In the genomic region with DNA sequence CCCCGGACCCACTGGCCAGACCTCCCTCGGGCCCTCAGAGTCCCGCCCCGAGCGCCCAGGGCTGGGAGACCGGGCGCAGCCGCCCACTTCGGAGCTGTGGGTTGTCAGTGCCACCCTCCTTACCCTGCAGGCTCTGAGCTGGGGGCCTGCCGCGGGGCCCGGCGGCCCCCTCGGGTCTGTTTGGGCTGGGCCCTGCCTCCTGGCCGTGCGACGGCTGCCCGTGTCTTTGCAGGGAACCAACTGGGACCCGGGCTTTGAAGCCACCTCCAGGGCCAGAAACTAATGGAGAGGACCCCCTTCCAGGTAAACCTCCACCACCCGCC, we compare ENCODE assay signal across 9 cellular contexts. TPM values are rescaled to one million over a fixed set of nuclear protein-coding genes. Genes with fewer than 3 reads are reported as not detected.
A peak's percentile ranks its signal among the peaks of the same experiment; 100 is the strongest.
DNase-seq lines count a peak whose midpoint lies in the region; ATAC-seq, FAIRE-seq and TF ChIP-seq lines count a peak whose summit lies in the region.
"Had no signal": no experiment of that assay in that cellular context is flagged by ENCODE, and none has a peak within 500 bp of the region (broad histone marks: within the 10 kb centered on the region; RNA-seq: fewer than 3 reads in every experiment).

No MANE protein-coding gene starts in this region.

- intact Hi-C loops in stomach (cut with DNase I; ENCODE audit: low total_unique reads): no loop called here
- intact Hi-C loops in adrenal gland (cut with DNase I): no loop called here

- TF ChIP-seq CTCF in SU-DHL-6 (IDR thresholded peaks at IDR 0.05; ENCODE audit: insufficient read depth, low read length, poor library complexity, severe bottlenecking) (no peak), hepatocyte (IDR thresholded peaks at IDR 0.05; ENCODE audit: poor library complexity) (no peak), stomach (IDR thresholded peaks at IDR 0.05) (no peak), D721Med (IDR thresholded peaks at IDR 0.05; ENCODE audit: insufficient read depth, missing control alignments) (no peak), adrenal gland (IDR thresholded peaks at IDR 0.05) (no peak)

- H3K27me3 ChIP-seq in SU-DHL-6 (ENCODE audit: low read length) (no peaks in the 10 kb centered on the region), hepatocyte (no peaks in the 10 kb centered on the region), stomach (no peaks in the 10 kb centered on the region), adrenal gland (no peaks in the 10 kb centered on the region)

- no peak for ATAC-seq in GM19324 (IDR thresholded peaks at IDR 0.05; ENCODE audit: low FRiP score, unreplicated experiment)

- no peaks in the 10 kb centered on the region for H3K9me2 ChIP-seq in SU-DHL-6 (replicated peaks; ENCODE audit: insufficient read depth, low read length)
- H3K9me2 ChIP-seq in hepatocyte (replicated peaks; ENCODE audit: insufficient read depth): no peaks in the 10 kb centered on the region

- H3K4me3 Mint-ChIP-seq in T-helper 2 cell treated with Interferon-gamma antibody and Interleukin-4, amounts not matched to agents 5 μg/mL and 100 μg/mL, for 36 hours: peak overlapping the region; percentile 67

- H3K4me2 ChIP-seq in SU-DHL-6 (ENCODE audit: low read depth, low read length, poor library complexity, severe bottlenecking) (peak overlapping the region; percentile 65), hepatocyte (peak overlapping the region; percentile 92)

- H3K4me1 Mint-ChIP-seq in T-helper 2 cell treated with Interferon-gamma antibody and Interleukin-4, amounts not matched to agents 5 μg/mL and 100 μg/mL, for 36 hours (ENCODE audit: low read depth): peaks cover 4% of the 10 kb centered on the region

- peak overlapping the region; percentile 76 for H3K9ac ChIP-seq in SU-DHL-6 (ENCODE audit: low read length)

- H3F3A ChIP-seq in SU-DHL-6 (ENCODE audit: insufficient read depth): peaks cover 26% of the 10 kb centered on the region

- H3K27me3 Mint-ChIP-seq in T-helper 2 cell treated with Interferon-gamma antibody and Interleukin-4, amounts not matched to agents 5 μg/mL and 100 μg/mL, for 36 hours (ENCODE audit: low read depth): no peaks in the 10 kb centered on the region

- no peaks in the 10 kb centered on the region for H4K20me1 ChIP-seq in SU-DHL-6 (ENCODE audit: low read depth, low read length)
- no peaks in the 10 kb centered on the region for H4K20me1 ChIP-seq in hepatocyte (ENCODE audit: insufficient read depth, poor library complexity, severe bottlenecking)

- H3K36me3 ChIP-seq in SU-DHL-6 (ENCODE audit: low read length) (no peaks in the 10 kb centered on the region), hepatocyte (replicated peaks; ENCODE audit: insufficient read depth, low read depth) (no peaks in the 10 kb centered on the region), stomach (peaks cover 5 to 18% (median 11%) of the 10 kb centered on the region in 4 donors), adrenal gland (replicated peaks in 1 of 2) (no peaks in the 10 kb centered on the region)

- no peak overlapping the region for H3K27ac Mint-ChIP-seq in T-helper 2 cell treated with Interferon-gamma antibody and Interleukin-4, amounts not matched to agents 5 μg/mL and 100 μg/mL, for 36 hours

- no peak for TF ChIP-seq EP300 in stomach (IDR thresholded peaks at IDR 0.05)

- no peak overlapping the region for H3K27ac ChIP-seq in SU-DHL-6 (ENCODE audit: low read depth, low read length)
- H3K27ac ChIP-seq in hepatocyte: no peak overlapping the region
- H3K27ac ChIP-seq in stomach: peak overlapping the region in 3 of 5 donors; percentile 8 to 65 (median 34)
- no peak overlapping the region for H3K27ac ChIP-seq in adrenal gland

- H3K4me3 ChIP-seq in SU-DHL-6 (ENCODE audit: insufficient read depth, low read length, poor library complexity, severe bottlenecking) (peak overlapping the region; percentile 63), hepatocyte (peak overlapping the region; percentile 84), stomach (peak overlapping the region; percentile 48 to 66 (median 58)), adrenal gland (peak overlapping the region in 2 of 4 donors; percentile 41 to 67)

- TF ChIP-seq POLR2A in stomach (IDR thresholded peaks at IDR 0.05): no peak
- no peak for TF ChIP-seq POLR2A in adrenal gland (IDR thresholded peaks at IDR 0.05)

- no peak overlapping the region for H2AFZ ChIP-seq in SU-DHL-6 (ENCODE audit: low read depth, low read length, severe bottlenecking)
- peak overlapping the region; percentile 26 for H2AFZ ChIP-seq in hepatocyte

- H3K9me3 ChIP-seq in SU-DHL-6 (ENCODE audit: insufficient read depth, low read length) (no peaks in the 10 kb centered on the region), hepatocyte (ENCODE audit: low read depth) (no peaks in the 10 kb centered on the region), stomach (no peaks in the 10 kb centered on the region), adrenal gland (replicated peaks in 1 of 3) (no peaks in the 10 kb centered on the region)

- H3K4me1 ChIP-seq in hepatocyte (ENCODE audit: insufficient read depth) (peaks cover 7% of the 10 kb centered on the region), stomach (peaks cover 10 to 25% (median 19%) of the 10 kb centered on the region in 4 donors), adrenal gland (replicated peaks in 1 of 2) (peaks cover 0 to 12% of the 10 kb centered on the region in 2 donors)

- no peaks in the 10 kb centered on the region for H3K9me3 Mint-ChIP-seq in T-helper 2 cell treated with Interferon-gamma antibody and Interleukin-4, amounts not matched to agents 5 μg/mL and 100 μg/mL, for 36 hours

- no peak for FAIRE-seq in D721Med (lab: Jason Lieb, UNC)

- WGBS in hepatocyte (ENCODE audit: low lambda C conversion rate, missing lambda C conversion rate): 7% methylated on average over 20 of the region's 20 CpGs
- WGBS in stomach, 5 donors: 0 to 12% (median 2%) methylated on average over 6 to 20 of the region's 20 CpGs
- 1 to 17% (median 3%) methylated on average over 3 to 20 of the region's 20 CpGs for WGBS in adrenal gland, 4 donors

- H3K36me3 Mint-ChIP-seq in T-helper 2 cell treated with Interferon-gamma antibody and Interleukin-4, amounts not matched to agents 5 μg/mL and 100 μg/mL, for 36 hours (ENCODE audit: low read depth): peaks cover 23% of the 10 kb centered on the region

- no peak for DNase-seq in T-helper 2 cell treated with Interferon-gamma antibody and Interleukin-4, amounts not matched to agents 5 μg/mL and 100 μg/mL, for 36 hours (ENCODE audit: low spot score)
- DNase-seq in T-helper 2 cell (no peak), hepatocyte (ENCODE audit: low spot score) (no peak), stomach (no peak), D721Med (ENCODE audit: insufficient read length, low spot score) (no peak), adrenal gland (no peak)

- peaks cover 14% of the 10 kb centered on the region; the same call in 1 of the 2 replicates for H3K79me2 ChIP-seq in SU-DHL-6 (ENCODE audit: insufficient read depth, low read length)
- no peaks in the 10 kb centered on the region for H3K79me2 ChIP-seq in hepatocyte

RNA-seq across cellular contexts. Expression of gene TEDC2, which starts 0.4 kb away (rescaled TPM):
- total RNA-seq in hepatocyte: 6.2 and 7.6 TPM in 2 replicates
- 7.1 and 8.1 TPM in 2 replicates for polyA plus RNA-seq in hepatocyte
- 1 to 10 TPM in 3 of 5 donors, not detected in 2; 1.3 to 3.8 (median 3.6) TPM for total RNA-seq in stomach
- polyA plus RNA-seq in stomach: 1 to 10 TPM in 2 of 3 donors, not detected in 1; 1.5 to 2.7 TPM
- total RNA-seq in adrenal gland: 1 to 10 TPM in 6 of 8 donors, under 1 TPM in 2; 0.53 to 8.2 (median 1.6) TPM
- polyA plus RNA-seq in adrenal gland: 1 to 10 TPM in 1 of 3 donors, under 1 TPM in 2; 0.33 to 2.5 (median 0.98) TPM

RNA-seq across cellular contexts. Expression of gene NTN3, which starts 10.7 kb away (rescaled TPM):
- 4.5 and 4.8 TPM in 2 replicates for total RNA-seq in hepatocyte
- 1.1 and 2.4 TPM in 2 replicates for polyA plus RNA-seq in hepatocyte
- total RNA-seq in stomach: 1 to 10 TPM in 1 of 5 donors, not detected in 4; 1.8 TPM
- polyA plus RNA-seq in stomach: not detected
- total RNA-seq in adrenal gland: 1 to 10 TPM in 2 of 8 donors, under 1 TPM in 5, not detected in 1; 0.16 to 1.5 (median 0.32) TPM
- polyA plus RNA-seq in adrenal gland: under 1 TPM in 1 of 3 donors, not detected in 2; 0.88 TPM
- total RNA-seq: ureter had no signal

RNA-seq across cellular contexts. Expression of gene TBC1D24, which starts 14.6 kb away (rescaled TPM):
- total RNA-seq in hepatocyte (10.4 and 13.6 TPM in 2 replicates), stomach (10 to 100 TPM in 4 of 5 donors, 1 to 10 TPM in 1; 5.0 to 35.6 (median 18.7) TPM), adrenal gland (10 to 100 TPM; 12.7 to 18.5 (median 14.7) TPM)
- polyA plus RNA-seq in hepatocyte (8.3 and 10.9 TPM in 2 replicates), stomach (1 to 10 TPM; 3.2 to 4.2 (median 3.4) TPM), adrenal gland (10 to 100 TPM in 1 of 3 donors, 1 to 10 TPM in 2; 3.9 to 13.8 (median 4.7) TPM)

RNA-seq across cellular contexts. Expression of gene CCNF, which starts 31.1 kb away (rescaled TPM):
- total RNA-seq in hepatocyte (4.7 TPM in 2 replicates), stomach (1 to 10 TPM; 1.3 to 7.8 (median 5.2) TPM), adrenal gland (1 to 10 TPM; 1.6 to 3.4 (median 2.4) TPM)
- polyA plus RNA-seq in hepatocyte (4.3 and 6.5 TPM in 2 replicates), stomach (1 to 10 TPM in 2 of 3 donors, under 1 TPM in 1; 0.46 to 3.6 (median 1.9) TPM), adrenal gland (1 to 10 TPM in 1 of 3 donors, under 1 TPM in 2; 0.71 to 2.2 (median 0.84) TPM)

RNA-seq across cellular contexts. Expression of gene ATP6V0C, which starts 53.4 kb away (rescaled TPM):
- total RNA-seq in hepatocyte (81.4 and 89.8 TPM in 2 replicates), stomach (100 to 1,000 TPM in 2 of 5 donors, 10 to 100 TPM in 2, 1 to 10 TPM in 1; 8.1 to 169 (median 68.3) TPM), adrenal gland (100 to 1,000 TPM in 4 of 8 donors, 10 to 100 TPM in 4; 46.9 to 318 (median 169) TPM)
- polyA plus RNA-seq in hepatocyte (375 and 385 TPM in 2 replicates), stomach (100 to 1,000 TPM in 1 of 3 donors, 10 to 100 TPM in 2; 49.8 to 113 (median 82.3) TPM), adrenal gland (100 to 1,000 TPM in 2 of 3 donors, 10 to 100 TPM in 1; 64.4 to 236 (median 172) TPM)

Comparison
In these comparisons a context has a peak if more than half of its experiments do, and no peak if none do; other contexts are left out.
1. H3K27ac ChIP-seq: peak in stomach (3 of 5); none in SU-DHL-6 (single experiment), hepatocyte (single experiment) and adrenal gland (0 of 5).